14 cellular contexts compared by ENCODE assay signal in the genomic region with DNA sequence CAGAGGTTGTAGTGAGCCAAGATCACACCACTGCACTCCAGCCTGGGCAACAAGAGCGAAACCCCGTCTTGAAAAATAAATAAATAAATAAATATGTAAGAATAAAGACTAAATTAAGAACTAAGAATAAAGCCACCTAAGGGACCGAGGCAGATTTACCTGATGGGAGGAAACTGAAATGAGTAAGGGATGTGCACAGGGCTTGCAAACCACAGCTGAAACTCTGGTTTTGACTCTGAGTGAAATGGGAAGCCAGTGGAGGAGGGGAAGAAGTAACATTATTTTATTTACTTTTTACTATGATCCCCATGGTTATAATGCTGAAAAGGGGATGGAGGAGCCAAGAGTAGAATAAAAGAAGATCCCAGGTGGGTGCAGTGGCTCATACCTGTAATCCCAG.
A peak's percentile ranks its signal among the peaks of the same experiment; 100 is the strongest.
DNase-seq lines count a peak whose midpoint lies in the region; ATAC-seq and TF ChIP-seq lines count a peak whose summit lies in the region.
"Had no signal": no experiment of that assay in that cellular context is flagged by ENCODE, and none has a peak within 500 bp of the region (broad histone marks: within the 10 kb centered on the region; RNA-seq: fewer than 3 reads in every experiment).

No MANE protein-coding gene starts in this region.

- H3K79me2 ChIP-seq in GM23338 (replicated peaks; ENCODE audit: insufficient read depth) (peaks cover 51% of the 10 kb centered on the region), mesendoderm (ENCODE audit: control insufficient read depth, insufficient read depth, low read length) (no peaks in the 10 kb centered on the region)

- peaks cover 11% of the 10 kb centered on the region; the same call in 1 of the 3 replicates for H3K4me1 Mint-ChIP-seq in GM23338

- no peak overlapping the region for H2BK5ac ChIP-seq in mesendoderm (ENCODE audit: low read length)

- H3K36me3 ChIP-seq in GM23338 (ENCODE audit: insufficient read depth) (0 out of 2 replicates have a peak, but pooled peaks cover 2% of the 10 kb centered on the region), mesendoderm (ENCODE audit: control insufficient read depth, insufficient read depth, low read length) (no peaks in the 10 kb centered on the region)
- H3K36me3 ChIP-seq: ascending aorta, gastrocnemius medialis had no signal

- H3K4me2 ChIP-seq in GM23338 (no peak overlapping the region), mesendoderm (ENCODE audit: low read length) (no peak overlapping the region)

- 0 out of 2 replicates have a peak, but pooled peaks cover 3% of the 10 kb centered on the region for H3F3A ChIP-seq in GM23338 (replicated peaks; ENCODE audit: low read depth)

- H3K27ac Mint-ChIP-seq in GM23338, result no peak overlapping the region

- H3K23ac ChIP-seq in mesendoderm (ENCODE audit: low read length), result no peak overlapping the region

- H2AK5ac ChIP-seq in mesendoderm (ENCODE audit: low read length), result no peak overlapping the region

- no peak overlapping the region for H2BK15ac ChIP-seq in mesendoderm (replicated peaks; ENCODE audit: low read depth)

- WGBS in mesendoderm (ENCODE audit: extremely low coverage, insufficient coverage, low lambda C conversion rate), result no CpG with 5 or more reads among the region's 3 CpGs

- H3K27ac ChIP-seq in GM23338 (ENCODE audit: low read depth) (no peak overlapping the region), mesendoderm (ENCODE audit: low read depth, low read length) (no peak overlapping the region)
- H3K27ac ChIP-seq: ascending aorta, gastrocnemius medialis had no signal

- H2AFZ ChIP-seq in GM23338, result no peak overlapping the region

- H4K20me1 ChIP-seq in GM23338 (replicated peaks; ENCODE audit: insufficient read depth), result peaks cover 18% of the 10 kb centered on the region

- H3K27me3 ChIP-seq in GM23338 (ENCODE audit: insufficient read depth), result no peaks in the 10 kb centered on the region
- H3K27me3 ChIP-seq in mesendoderm (ENCODE audit: insufficient read depth, low read length, poor library complexity), result no peaks in the 10 kb centered on the region
- H3K27me3 ChIP-seq: ascending aorta, gastrocnemius medialis had no signal

- H3K36me3 Mint-ChIP-seq in GM23338 (ENCODE audit: low read depth), result peaks cover 11% of the 10 kb centered on the region

- ATAC-seq in GM19023 (IDR thresholded peaks at IDR 0.05; ENCODE audit: unreplicated experiment) (peak; percentile 79), GM23338 (no peak), HG03378 (IDR thresholded peaks at IDR 0.05; ENCODE audit: unreplicated experiment) (peak; percentile 97)
- ATAC-seq: gastrocnemius medialis had no signal

- no peak overlapping the region for H3K56ac ChIP-seq in mesendoderm (ENCODE audit: low read length)

- peak; percentile 78 for DNase-seq in GM12865 (ENCODE audit: low read depth)
- DNase-seq in GM23338 (ENCODE audit: low spot score), result no peak
- DNase-seq in HPDE6-E6E7 (ENCODE audit: extremely low spot score), result no peak
- DNase-seq in mesendoderm, result no peak
- no peak for DNase-seq in DMS79 treated with DMSO at 0.1 percent for 48 hours (lab: John Stamatoyannopoulos, UW)
- no peak for DNase-seq in activated naive CD4-positive, alpha-beta T cell (lab: John Stamatoyannopoulos, UW)
- DNase-seq: DMS79, gastrocnemius medialis, kidney, NCI-H524, Right ventricle myocardium superior had no signal

- peaks cover 11% of the 10 kb centered on the region for H3K79me1 ChIP-seq in mesendoderm (ENCODE audit: low read length)

- no peak overlapping the region for H3K18ac ChIP-seq in mesendoderm (ENCODE audit: low read length)

- no peaks in the 10 kb centered on the region; the same call in 2 of the 3 replicates for H3K9me3 Mint-ChIP-seq in GM23338

- no peaks in the 10 kb centered on the region for H3K27me3 Mint-ChIP-seq in GM23338 (ENCODE audit: insufficient read depth, low read depth, poor library complexity)

- no peak overlapping the region for H3K4ac ChIP-seq in mesendoderm (ENCODE audit: low read depth, low read length)

- no peak overlapping the region for H2BK120ac ChIP-seq in mesendoderm (ENCODE audit: low read depth, low read length)

- H3K4me1 ChIP-seq in GM23338 (ENCODE audit: insufficient read depth) (peaks cover 8% of the 10 kb centered on the region; the same call in 1 of the 2 replicates), mesendoderm (ENCODE audit: control insufficient read depth, low read depth, low read length) (no peaks in the 10 kb centered on the region)
- H3K4me1 ChIP-seq: ascending aorta had no signal

- no peak overlapping the region for H3K4me3 Mint-ChIP-seq in GM23338

- no peak overlapping the region for H3K9ac ChIP-seq in mesendoderm (ENCODE audit: low read length)

- no peak for TF ChIP-seq CTCF in GM12865 (IDR thresholded peaks at IDR 0.05; ENCODE audit: insufficient read depth, low read depth, low read length, missing control alignments)
- no peak for TF ChIP-seq CTCF in GM23338 (conservative IDR thresholded peaks at IDR 0.05; ENCODE audit: low read depth in 2 of 2)

- H4K5ac ChIP-seq in mesendoderm (ENCODE audit: low read length), result no peak overlapping the region

- H4K8ac ChIP-seq in mesendoderm (ENCODE audit: low read depth, low read length), result no peak overlapping the region

- H3K4me3 ChIP-seq in GM12865 (ENCODE audit: low read depth, low read length) (no peak overlapping the region), GM23338 (no peak overlapping the region), mesendoderm (ENCODE audit: low read length) (no peak overlapping the region)
- H3K4me3 ChIP-seq: ascending aorta, gastrocnemius medialis had no signal

- H3K9me2 ChIP-seq in GM23338 (ENCODE audit: insufficient read depth), result peaks cover 12% of the 10 kb centered on the region; the same call in 1 of the 2 replicates

TF ChIP-seq in GM23338, 12 proteins besides CTCF, POLR2A, EP300 and RAD21:
- TF ChIP-seq NANOG (IDR thresholded peaks at IDR 0.05; ENCODE audit: borderline replicate concordance), result no peak
- no peak for TF ChIP-seq CREB1 (CRISPR knock-in tag; IDR thresholded peaks at IDR 0.05; ENCODE audit: low read depth)
- TF ChIP-seq JUNB (IDR thresholded peaks at IDR 0.05; ENCODE audit: unreplicated experiment), result peak; percentile 57
TF ChIP-seq in GM23338: peak in this region for 1.
